ENCODE assay signal across 8 cellular contexts in the genomic region with DNA sequence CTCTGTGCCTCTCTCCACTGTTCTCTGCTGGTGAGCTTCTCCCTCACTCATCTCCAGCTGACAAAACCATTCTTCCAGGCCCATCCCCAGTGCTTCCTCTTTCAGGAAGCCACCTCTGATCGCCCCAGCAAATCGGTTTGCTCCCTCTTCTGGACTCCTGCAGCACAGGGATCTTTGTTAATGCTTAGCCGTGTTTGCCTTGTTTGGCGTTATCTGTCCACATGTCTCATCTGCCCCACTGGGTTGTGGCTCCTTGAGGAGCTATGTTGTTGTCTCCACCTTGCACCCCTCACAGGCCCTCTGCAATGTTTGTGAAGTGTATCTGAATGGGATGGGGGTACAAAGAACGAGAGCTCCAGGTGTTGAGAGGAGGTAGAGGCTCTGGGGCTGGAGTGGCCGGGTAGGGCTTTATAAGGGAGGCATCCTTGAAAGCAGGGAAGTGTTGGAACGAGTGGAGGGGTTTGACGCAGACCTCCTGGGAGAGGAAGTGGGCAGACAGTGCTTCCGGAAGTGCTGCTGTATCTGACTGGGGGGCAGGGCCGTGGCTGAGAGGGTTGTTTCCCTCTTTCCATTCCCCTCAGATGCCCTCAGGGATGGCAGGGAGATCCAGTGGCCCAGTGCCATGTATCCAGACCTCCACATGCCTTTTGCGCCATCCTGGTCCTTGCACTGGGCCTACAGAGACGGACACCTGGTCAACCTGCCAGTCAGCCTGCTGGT. TPM values are rescaled to one million over a fixed set of nuclear protein-coding genes. Genes with fewer than 3 reads are reported as not detected.
DNase-seq lines count a peak whose midpoint lies in the region; ATAC-seq and TF ChIP-seq lines count a peak whose summit lies in the region.

No MANE protein-coding gene starts in this region.

- H3K4me1 ChIP-seq in left ventricle myocardium inferior: peaks cover 70% of the 10 kb centered on the region

- H3K27me3 ChIP-seq in left ventricle myocardium inferior (ENCODE audit: low read depth): no peaks in the 10 kb centered on the region

- peak; percentile 33 for TF ChIP-seq CTCF in left ventricle myocardium inferior (IDR thresholded peaks at IDR 0.05; ENCODE audit: borderline replicate concordance)
- no peak for TF ChIP-seq CTCF in lower leg skin (IDR thresholded peaks at IDR 0.05)

- DNase-seq in Kasumi-1 (lab: John Stamatoyannopoulos, UW) (peak; percentile 99), activated T-cell treated with anti-CD3 and anti-CD28 coated beads for 4 hours (peak; percentile 11), left ventricle myocardium inferior (no peak), lower leg skin (ENCODE audit: low spot score in 2 of 2) (no peak), DMS79 treated with DMSO at 0.1 percent for 48 hours (lab: John Stamatoyannopoulos, UW) (no peak), RPMI8226 (no peak)
- DNase-seq in stimulated activated CD8-positive, alpha-beta memory T cell treated with anti-CD3 and anti-CD28 coated beads, Interleukin-15, amount 100 ng/mL, for 1 hour (ENCODE audit: low read depth): peak; percentile 25

- WGBS in lower leg skin, 2 donors: 68 to 75% methylated on average over 12 of the region's 12 CpGs

- TF ChIP-seq POLR2A in lower leg skin (IDR thresholded peaks at IDR 0.05): no peak

- H3K27ac ChIP-seq in left ventricle myocardium inferior (replicated peaks): peak overlapping the region; percentile 67

- intact Hi-C loops in left ventricle myocardium inferior (cut with micrococcal nuclease): no loop called here
- intact Hi-C loops in lower leg skin (cut with DNase I; ENCODE audit: low total_unique reads): no loop called here

- no peaks in the 10 kb centered on the region for H3K9me3 ChIP-seq in left ventricle myocardium inferior (replicated peaks)

- H3K4me3 ChIP-seq in left ventricle myocardium inferior: no peak overlapping the region
- no peak overlapping the region for H3K4me3 ChIP-seq in lower leg skin (ENCODE audit: low read depth, poor library complexity, severe bottlenecking)

- H3K36me3 ChIP-seq in left ventricle myocardium inferior: peaks cover 14% of the 10 kb centered on the region

- ATAC-seq in HG03378 (IDR thresholded peaks at IDR 0.05; ENCODE audit: unreplicated experiment): no peak

RNA-seq across cellular contexts. Expression of a gene that starts 27.8 kb away (rescaled TPM):
- total RNA-seq in left ventricle myocardium inferior (34.3 TPM), lower leg skin (10 to 100 TPM; 11.7 to 23.2 (median 17.8) TPM)

RNA-seq across cellular contexts. Expression of a gene that starts 28.8 kb away (rescaled TPM):
- total RNA-seq in left ventricle myocardium inferior: 6.8 TPM
- 10 to 100 TPM; 42.7 to 70.8 (median 50.8) TPM for total RNA-seq in lower leg skin

RNA-seq across cellular contexts. Expression of a gene that starts 31.1 kb away (rescaled TPM):
- total RNA-seq in left ventricle myocardium inferior: 38.8 TPM
- total RNA-seq in lower leg skin: 100 to 1,000 TPM in 1 of 4 donors, 10 to 100 TPM in 3; 39.3 to 103 (median 79.0) TPM

RNA-seq across cellular contexts. Expression of a gene that starts 38.0 kb away (rescaled TPM):
- total RNA-seq in left ventricle myocardium inferior (2.0 TPM), lower leg skin (10 to 100 TPM; 57.3 to 96.0 (median 79.6) TPM)

Comparison
In these comparisons a context has a peak if more than half of its experiments do, and no peak if none do; other contexts are left out.
1. DNase-seq: peak in Kasumi-1 (2 of 2), activated T-cell treated with anti-CD3 and anti-CD28 coated beads for 4 hours (single experiment) and stimulated activated CD8-positive, alpha-beta memory T cell treated with anti-CD3 and anti-CD28 coated beads, Interleukin-15, amount 100 ng/mL, for 1 hour (single experiment); none in left ventricle myocardium inferior (single experiment), lower leg skin (0 of 2), DMS79 treated with DMSO at 0.1 percent for 48 hours (single experiment) and RPMI8226 (single experiment).